Comparison of ENCODE assay signal across 8 cellular contexts in the genomic region with DNA sequence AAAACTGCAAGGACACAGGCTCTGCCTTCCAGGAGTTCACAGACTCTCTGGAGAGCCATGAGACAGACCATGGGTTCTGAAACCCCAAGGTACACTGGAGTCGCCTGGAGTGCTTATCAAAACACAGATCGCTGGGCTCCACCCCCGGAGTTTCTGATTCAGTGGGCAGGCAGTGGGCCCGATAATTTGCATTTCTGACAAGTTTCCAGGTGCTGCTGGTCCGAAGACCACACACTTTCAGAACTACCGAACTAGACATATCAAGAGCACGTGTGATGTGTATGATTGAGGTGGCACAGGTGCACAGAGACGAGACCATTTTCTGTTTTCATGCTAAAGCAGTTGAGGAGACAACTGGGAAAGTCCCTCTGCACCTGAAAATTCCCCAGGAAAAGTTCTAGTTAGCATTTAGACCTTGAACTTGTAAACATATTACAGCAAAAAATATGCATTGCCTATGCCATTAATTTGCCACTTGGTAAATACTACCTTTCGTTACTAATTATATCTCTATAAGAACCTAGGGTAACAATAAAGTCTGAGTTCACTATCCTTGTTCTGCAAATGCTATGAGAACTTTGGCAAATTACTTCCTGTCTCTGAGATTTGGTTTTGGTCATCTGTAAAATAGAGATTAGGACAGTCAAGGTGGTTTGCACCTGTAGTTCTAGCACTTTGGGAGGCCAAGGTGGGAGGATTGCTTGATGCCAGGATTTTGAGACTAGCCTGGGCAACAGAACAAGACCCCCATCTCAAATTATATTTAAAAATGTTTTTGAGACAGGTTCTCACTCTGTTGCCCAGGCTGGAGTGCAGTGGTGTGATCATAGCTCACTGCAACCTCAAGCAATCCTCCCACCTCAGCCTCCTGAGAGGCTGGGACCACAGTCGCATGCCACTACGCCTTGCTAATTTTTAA. TPM values are rescaled to one million over a fixed set of nuclear protein-coding genes. Genes with fewer than 3 reads are reported as not detected.
DNase-seq lines count a peak whose midpoint lies in the region; ATAC-seq and TF ChIP-seq lines count a peak whose summit lies in the region.

No MANE protein-coding gene starts in this region.

- H3K9me2 ChIP-seq in OCI-LY1 (ENCODE audit: low read depth, low read length) (no peaks in the 10 kb centered on the region), PC-9 (ENCODE audit: insufficient read depth) (no peaks in the 10 kb centered on the region)

- BruUV-seq in PC-9 (replicated peaks; lab: Mats Ljungman, UMichigan) = no TSS peak

- H3K36me3 Mint-ChIP-seq in progenitor cell of endocrine pancreas (ENCODE audit: insufficient read depth) = no peaks in the 10 kb centered on the region

- no peaks in the 10 kb centered on the region for H3K4me1 Mint-ChIP-seq in progenitor cell of endocrine pancreas (ENCODE audit: low read depth)

- H2AFZ ChIP-seq in OCI-LY1 (ENCODE audit: low read length) (no peak overlapping the region), PC-9 (no peak overlapping the region)

- intact Hi-C loops in esophagus muscularis mucosa (cut with DNase I) = no loop called here
- intact Hi-C loops in PC-9 (cut with micrococcal nuclease; ENCODE audit: unreplicated experiment) = no loop called here

- no peaks in the 10 kb centered on the region for H3K27me3 Mint-ChIP-seq in progenitor cell of endocrine pancreas

- peaks cover 71% of the 10 kb centered on the region for H3K4me1 ChIP-seq in OCI-LY1 (ENCODE audit: insufficient read depth, low read length, severe bottlenecking)
- H3K4me1 ChIP-seq in esophagus muscularis mucosa = peaks cover under 1 to 3% (median 2%) of the 10 kb centered on the region in 4 donors
- H3K4me1 ChIP-seq in PC-9 (replicated peaks; ENCODE audit: insufficient read depth) = peaks cover 17% of the 10 kb centered on the region

- H3K9me3 ChIP-seq in OCI-LY1 (ENCODE audit: low read length) (no peaks in the 10 kb centered on the region), esophagus muscularis mucosa (no peaks in the 10 kb centered on the region), PC-9 (ENCODE audit: insufficient read depth, low read depth) (no peaks in the 10 kb centered on the region)

- ATAC-seq in GM18499 (IDR thresholded peaks at IDR 0.05; ENCODE audit: insufficient read depth, unreplicated experiment) (peak; percentile 65), GM21825 (IDR thresholded peaks at IDR 0.05; ENCODE audit: unreplicated experiment) (peak; percentile 89)

- WGBS in esophagus muscularis mucosa = 83% methylated on average over 10 of the region's 11 CpGs

- H3K4me2 ChIP-seq in OCI-LY1 (ENCODE audit: low read length) = peak overlapping the region; percentile 58
- no peak overlapping the region for H3K4me2 ChIP-seq in PC-9

- H3K4me3 ChIP-seq in OCI-LY1 (ENCODE audit: low read depth, low read length, poor library complexity, severe bottlenecking) (peak overlapping the region; percentile 36), esophagus muscularis mucosa (no peak overlapping the region), PC-9 (no peak overlapping the region)

- H3K9me3 Mint-ChIP-seq in progenitor cell of endocrine pancreas (ENCODE audit: low read depth) = no peaks in the 10 kb centered on the region

- no peak for TF ChIP-seq CTCF in OCI-LY1 (IDR thresholded peaks at IDR 0.05; ENCODE audit: low read length)
- no peak for TF ChIP-seq CTCF in esophagus muscularis mucosa (IDR thresholded peaks at IDR 0.05)
- no peak for TF ChIP-seq CTCF in progenitor cell of endocrine pancreas (IDR thresholded peaks at IDR 0.05; ENCODE audit: unreplicated experiment)
- no peak for TF ChIP-seq CTCF in PC-9 (conservative IDR thresholded peaks at IDR 0.05)

- H4K20me1 ChIP-seq in OCI-LY1 (ENCODE audit: insufficient read depth, low read length) (no peaks in the 10 kb centered on the region), PC-9 (ENCODE audit: insufficient read depth) (no peaks in the 10 kb centered on the region)

- TF ChIP-seq POLR2A in esophagus muscularis mucosa (IDR thresholded peaks at IDR 0.05; ENCODE audit: low read depth) = no peak

- no peaks in the 10 kb centered on the region for H3K79me2 ChIP-seq in OCI-LY1 (ENCODE audit: insufficient read depth, low read length)
- no peaks in the 10 kb centered on the region for H3K79me2 ChIP-seq in PC-9 (ENCODE audit: low read depth)

- H3K27me3 ChIP-seq in OCI-LY1 (ENCODE audit: insufficient read depth, low read length) = no peaks in the 10 kb centered on the region
- no peaks in the 10 kb centered on the region for H3K27me3 ChIP-seq in esophagus muscularis mucosa
- no peaks in the 10 kb centered on the region for H3K27me3 ChIP-seq in PC-9 (ENCODE audit: insufficient read depth, low read depth)

- H3K36me3 ChIP-seq in OCI-LY1 (ENCODE audit: insufficient read depth, low read length) (no peaks in the 10 kb centered on the region), esophagus muscularis mucosa (no peaks in the 10 kb centered on the region), PC-9 (ENCODE audit: low read depth) (no peaks in the 10 kb centered on the region)

- DNase-seq in glomerular visceral epithelial cell (ENCODE audit: extremely low spot score) (peak; percentile 41), esophagus muscularis mucosa (ENCODE audit: extremely low spot score) (no peak), NCI-H1930 (lab: John Stamatoyannopoulos, UW) (no peak), progenitor cell of endocrine pancreas (ENCODE audit: low spot score, unreplicated experiment) (no peak), PC-9 (no peak)

- POLR2A ChIA-PET in PC-9 (lab: Charles Lee; ENCODE audit: unreplicated experiment) = no interaction called here

- H3K27ac ChIP-seq in OCI-LY1 (ENCODE audit: low read depth, low read length, poor library complexity, severe bottlenecking) = peak overlapping the region; percentile 100
- no peak overlapping the region for H3K27ac ChIP-seq in esophagus muscularis mucosa (replicated peaks in 1 of 4)
- H3K27ac ChIP-seq in PC-9 = no peak overlapping the region; the same call in 1 of the 2 replicates

- no peak overlapping the region for H3K27ac Mint-ChIP-seq in progenitor cell of endocrine pancreas

- H3F3A ChIP-seq in OCI-LY1 (ENCODE audit: insufficient read depth, low read length) (peaks cover 13% of the 10 kb centered on the region), PC-9 (ENCODE audit: insufficient read depth, low read depth) (peaks cover 28% of the 10 kb centered on the region)

- no peak overlapping the region for H3K4me3 Mint-ChIP-seq in progenitor cell of endocrine pancreas (ENCODE audit: low read depth)

- peak overlapping the region; percentile 73 for H3K9ac ChIP-seq in OCI-LY1 (ENCODE audit: low read length)

- TF ChIP-seq EP300 in esophagus muscularis mucosa (IDR thresholded peaks at IDR 0.05) = no peak

- CTCF ChIA-PET in PC-9 (lab: Charles Lee) = interaction anchor here (1.5 kb wide), 1 partner anchor 25 kb away, joined by 3 read pairs; no protein-coding TSS in a partner anchor

RNA-seq across cellular contexts. Expression of gene PIM1, which starts 14.3 kb away (rescaled TPM):
- total RNA-seq in esophagus muscularis mucosa (100 to 1,000 TPM in 1 of 4 donors, 10 to 100 TPM in 3; 26.0 to 176 (median 26.5) TPM), progenitor cell of endocrine pancreas (19.5 and 19.7 TPM in 2 replicates), PC-9 (2021) (51.0 and 60.3 TPM in 2 replicates)
